ENCODE assay signal across 11 cellular contexts in genomic region chr2:27377618-27378095, GRCh38. TPM values are rescaled to one million over a fixed set of nuclear protein-coding genes. Genes with fewer than 3 reads are reported as not detected.
DNase-seq lines count a peak whose midpoint lies in the region; ATAC-seq and TF ChIP-seq lines count a peak whose summit lies in the region.
"Had no signal": no experiment of that assay in that cellular context is flagged by ENCODE, and none has a peak within 500 bp of the region (broad histone marks: within the 10 kb centered on the region; RNA-seq: fewer than 3 reads in every experiment).

No MANE protein-coding gene starts in this region.

- H3K27me3 ChIP-seq in BLaER1 treated with 17β-estradiol and CSF1 and Interleukin-3, amounts not matched to agents 10 nM and 100 nM, result no peaks in the 10 kb centered on the region
- no peaks in the 10 kb centered on the region for H3K27me3 ChIP-seq in CD8-positive, alpha-beta T cell (ENCODE audit: insufficient read depth, low read length)
- no peaks in the 10 kb centered on the region for H3K27me3 ChIP-seq in Karpas-422 (ENCODE audit: low read length)

- no peaks in the 10 kb centered on the region for H3K9me3 ChIP-seq in BLaER1 treated with 17β-estradiol and CSF1 and Interleukin-3, amounts not matched to agents 10 nM and 100 nM (replicated peaks in 1 of 11)
- no peaks in the 10 kb centered on the region for H3K9me3 ChIP-seq in CD8-positive, alpha-beta T cell (ENCODE audit: low read length)
- H3K9me3 ChIP-seq in Karpas-422 (ENCODE audit: low read length), result no peaks in the 10 kb centered on the region

- ATAC-seq in CD8-positive, alpha-beta T cell, result no peak
- ATAC-seq in HG03457 (IDR thresholded peaks at IDR 0.05; ENCODE audit: unreplicated experiment), result no peak
- no peak for ATAC-seq in activated naive CD8-positive, alpha-beta T cell treated with anti-CD3 and anti-CD28 coated beads, Interleukin-2, amount 50 U/mL, for 24 hours
- ATAC-seq: activated CD4-positive, alpha-beta T cell treated with anti-CD3 and anti-CD28 coated beads for 36 hours had no signal

- H3K36me3 Mint-ChIP-seq in CD8-positive, alpha-beta T cell, result peaks cover 79% of the 10 kb centered on the region
- H3K36me3 Mint-ChIP-seq in mesothelial cell of epicardium, result peaks cover 20% of the 10 kb centered on the region
- H3K36me3 Mint-ChIP-seq in activated naive CD8-positive, alpha-beta T cell treated with anti-CD3 and anti-CD28 coated beads, Interleukin-2, amount 50 U/mL, for 24 hours (ENCODE audit: low read depth), result peaks cover 62% of the 10 kb centered on the region

- peak overlapping the region in 6 of 11 experiments; percentile 9 to 94 (median 88); a peak in 8 of 22 replicates for H3K9ac ChIP-seq in BLaER1 treated with 17β-estradiol and CSF1 and Interleukin-3, amounts not matched to agents 10 nM and 100 nM
- H3K9ac ChIP-seq in Karpas-422 (ENCODE audit: low read length), result no peak overlapping the region

- peaks cover 8 to 49% (median 38%) of the 10 kb centered on the region in 11 experiments; a peak in 15 of 22 replicates for H4K20me1 ChIP-seq in BLaER1 treated with 17β-estradiol and CSF1 and Interleukin-3, amounts not matched to agents 10 nM and 100 nM
- no peaks in the 10 kb centered on the region for H4K20me1 ChIP-seq in Karpas-422 (ENCODE audit: insufficient read depth, low read depth, low read length)

- peaks cover 30 to 59% (median 38%) of the 10 kb centered on the region in 10 experiments for H3K4me1 ChIP-seq in BLaER1 treated with 17β-estradiol and CSF1 and Interleukin-3, amounts not matched to agents 10 nM and 100 nM
- H3K4me1 ChIP-seq in CD8-positive, alpha-beta T cell (ENCODE audit: insufficient read depth, low read length), result peaks cover 21% of the 10 kb centered on the region
- H3K4me1 ChIP-seq in Karpas-422 (ENCODE audit: low read length), result peaks cover 23% of the 10 kb centered on the region

- H3K36me3 ChIP-seq in BLaER1 treated with 17β-estradiol and CSF1 and Interleukin-3, amounts not matched to agents 10 nM and 100 nM, result peaks cover 74 to 88% (median 81%) of the 10 kb centered on the region in 11 experiments
- peaks cover 41% of the 10 kb centered on the region for H3K36me3 ChIP-seq in CD8-positive, alpha-beta T cell (ENCODE audit: insufficient read depth, low read length)
- H3K36me3 ChIP-seq in Karpas-422 (ENCODE audit: insufficient read depth, low read length), result peaks cover 28% of the 10 kb centered on the region

- no peaks in the 10 kb centered on the region for H3K9me3 Mint-ChIP-seq in CD8-positive, alpha-beta T cell
- H3K9me3 Mint-ChIP-seq in mesothelial cell of epicardium, result no peaks in the 10 kb centered on the region
- H3K9me3 Mint-ChIP-seq in activated naive CD8-positive, alpha-beta T cell treated with anti-CD3 and anti-CD28 coated beads, Interleukin-2, amount 50 U/mL, for 24 hours, result no peaks in the 10 kb centered on the region
- H3K9me3 Mint-ChIP-seq: activated T-helper 1 cell treated with anti-CD3 and anti-CD28 coated beads, Interleukin-12 subunit alpha, Interleukin-12 subunit beta, Interleukin-2, Interleukin-4 antibody, amounts not matched to agents 30 ng/mL and 10 ng/mL and 1 ng/mL, durations not matched to agents 14 hours and 24 hours and 36 hours had no signal

- no peaks in the 10 kb centered on the region for H3K27me3 Mint-ChIP-seq in CD8-positive, alpha-beta T cell (ENCODE audit: low read depth)
- no peaks in the 10 kb centered on the region for H3K27me3 Mint-ChIP-seq in mesothelial cell of epicardium (ENCODE audit: low read depth)
- no peaks in the 10 kb centered on the region for H3K27me3 Mint-ChIP-seq in activated naive CD8-positive, alpha-beta T cell treated with anti-CD3 and anti-CD28 coated beads, Interleukin-2, amount 50 U/mL, for 24 hours
- H3K27me3 Mint-ChIP-seq: activated CD4-positive, alpha-beta T cell treated with anti-CD3 and anti-CD28 coated beads for 36 hours had no signal

- peak overlapping the region; percentile 5 for H3K4me3 Mint-ChIP-seq in CD8-positive, alpha-beta T cell
- peak overlapping the region; percentile 5 for H3K4me3 Mint-ChIP-seq in mesothelial cell of epicardium
- H3K4me3 Mint-ChIP-seq in activated naive CD8-positive, alpha-beta T cell treated with anti-CD3 and anti-CD28 coated beads, Interleukin-2, amount 50 U/mL, for 24 hours, result no peak overlapping the region
- H3K4me3 Mint-ChIP-seq: activated T-helper 1 cell treated with anti-CD3 and anti-CD28 coated beads, Interleukin-12 subunit alpha, Interleukin-12 subunit beta, Interleukin-2, Interleukin-4 antibody, amounts not matched to agents 30 ng/mL and 10 ng/mL and 1 ng/mL, durations not matched to agents 14 hours and 24 hours and 36 hours had no signal

- H3K4me2 ChIP-seq in BLaER1 treated with 17β-estradiol and CSF1 and Interleukin-3, amounts not matched to agents 10 nM and 100 nM, result peak overlapping the region in 5 of 11 experiments; percentile 89 to 99 (median 92); a peak in 6 of 22 replicates
- no peak overlapping the region for H3K4me2 ChIP-seq in Karpas-422 (ENCODE audit: low read depth, low read length, poor library complexity, severe bottlenecking)

- H3K4me1 Mint-ChIP-seq in CD8-positive, alpha-beta T cell (ENCODE audit: low read depth), result peaks cover 32% of the 10 kb centered on the region
- peaks cover 28% of the 10 kb centered on the region for H3K4me1 Mint-ChIP-seq in mesothelial cell of epicardium
- peaks cover 42% of the 10 kb centered on the region for H3K4me1 Mint-ChIP-seq in activated naive CD8-positive, alpha-beta T cell treated with anti-CD3 and anti-CD28 coated beads, Interleukin-2, amount 50 U/mL, for 24 hours

- no peak overlapping the region for H2AFZ ChIP-seq in Karpas-422 (ENCODE audit: low read length)

- TF ChIP-seq CTCF in CD8-positive, alpha-beta T cell (IDR thresholded peaks at IDR 0.05), result no peak
- no peak for TF ChIP-seq CTCF in RWPE1 (conservative IDR thresholded peaks at IDR 0.05; ENCODE audit: low read depth)
- TF ChIP-seq CTCF in mesothelial cell of epicardium (IDR thresholded peaks at IDR 0.05; ENCODE audit: unreplicated experiment), result no peak

- peaks cover 9% of the 10 kb centered on the region for H3K79me2 ChIP-seq in Karpas-422 (ENCODE audit: low read length)

- DNase-seq in CD8-positive, alpha-beta T cell, result no peak
- no peak for DNase-seq in RWPE1 (ENCODE audit: low spot score)
- no peak for DNase-seq in mesothelial cell of epicardium (ENCODE audit: low spot score in 2 of 2, unreplicated experiment in 2 of 2)
- DNase-seq in Karpas-422, result no peak
- no peak for DNase-seq in activated naive CD8-positive, alpha-beta T cell treated with anti-CD3 and anti-CD28 coated beads, Interleukin-2, amount 50 U/mL, for 24 hours
- DNase-seq: hippocampal formation, NCI-H2081 had no signal

- intact Hi-C loops in CD8-positive, alpha-beta T cell (cut with DNase I, micrococcal nuclease), result loop anchor here in 1 of 2 experiments (10.0 kb wide), 1 partner anchor 207 kb away; the partner anchor contains the start of gene ZNF512

- H3K4me3 ChIP-seq in BLaER1 treated with 17β-estradiol and CSF1 and Interleukin-3, amounts not matched to agents 10 nM and 100 nM, result no peak overlapping the region
- no peak overlapping the region for H3K4me3 ChIP-seq in CD8-positive, alpha-beta T cell (ENCODE audit: low read depth, low read length)
- H3K4me3 ChIP-seq in Karpas-422 (ENCODE audit: low read length), result no peak overlapping the region

- POLR2A ChIA-PET in CD8-positive, alpha-beta T cell (lab: Charles Lee), result interaction anchor here (0.6 to 1.6 kb wide), 2 partner anchors 21 to 210 kb away, joined by 3 to 4 read pairs; partner anchors contain the start of gene GTF3C2
- POLR2A ChIA-PET in RWPE1 (lab: Yijun Ruan, JAX; ENCODE audit: low non-redundant PET), result no interaction called here

- no peak overlapping the region for H3K27ac Mint-ChIP-seq in CD8-positive, alpha-beta T cell
- H3K27ac Mint-ChIP-seq in mesothelial cell of epicardium, result peak overlapping the region; percentile 36
- no peak overlapping the region for H3K27ac Mint-ChIP-seq in activated naive CD8-positive, alpha-beta T cell treated with anti-CD3 and anti-CD28 coated beads, Interleukin-2, amount 50 U/mL, for 24 hours
- H3K27ac Mint-ChIP-seq: activated CD4-positive, alpha-beta T cell treated with anti-CD3 and anti-CD28 coated beads for 36 hours; activated T-helper 1 cell treated with anti-CD3 and anti-CD28 coated beads, Interleukin-12 subunit alpha, Interleukin-12 subunit beta, Interleukin-2, Interleukin-4 antibody, amounts not matched to agents 30 ng/mL and 10 ng/mL and 1 ng/mL, durations not matched to agents 14 hours and 24 hours and 36 hours had no signal

- no peaks in the 10 kb centered on the region for H3K9me2 ChIP-seq in Karpas-422 (replicated peaks; ENCODE audit: insufficient read depth, low read length)

- H3K27ac ChIP-seq in BLaER1 treated with 17β-estradiol and CSF1 and Interleukin-3, amounts not matched to agents 10 nM and 100 nM, result peak overlapping the region in 1 of 11 experiments; percentile 34; a peak in 1 of 22 replicates
- no peak overlapping the region for H3K27ac ChIP-seq in CD8-positive, alpha-beta T cell (ENCODE audit: low read depth, low read length)
- H3K27ac ChIP-seq in RWPE1 (peak overlapping the region; percentile 54), Karpas-422 (ENCODE audit: low read length) (no peak overlapping the region)

- CTCF ChIA-PET in CD8-positive, alpha-beta T cell (lab: Charles Lee), result no interaction called here
- CTCF ChIA-PET in RWPE1 (lab: Yijun Ruan, JAX), result interaction anchor here (0.9 kb wide), 1 partner anchor 13 kb away, joined by 3 read pairs; no protein-coding TSS in a partner anchor

RNA-seq across cellular contexts. Expression of gene ZNF513, which starts 2.9 kb away (rescaled TPM):
- total RNA-seq in CD8-positive, alpha-beta T cell, result 10 to 100 TPM; 19.0 to 21.6 TPM
- total RNA-seq in mesothelial cell of epicardium, result 25.0 to 25.7 TPM (median 25.1 TPM) in 3 replicates
- 7.0 and 12.6 TPM in 2 replicates for total RNA-seq in Karpas-422 (2014; rRNA removed; shearing (Covaris generic); ENCODE audit: low replicate concordance)

RNA-seq across cellular contexts. Expression of gene SNX17, which starts 7.2 kb away (rescaled TPM):
- 10 to 100 TPM; 64.8 to 66.5 TPM for total RNA-seq in CD8-positive, alpha-beta T cell
- total RNA-seq in mesothelial cell of epicardium, result 83.0 to 88.4 TPM (median 88.2 TPM) in 3 replicates
- total RNA-seq in Karpas-422 (2014; rRNA removed; shearing (Covaris generic); ENCODE audit: low replicate concordance), result 77.4 and 116 TPM in 2 replicates

RNA-seq across cellular contexts. Expression of gene EIF2B4, which starts 7.5 kb away (rescaled TPM):
- total RNA-seq in CD8-positive, alpha-beta T cell, result 10 to 100 TPM; 39.7 to 39.9 TPM
- total RNA-seq in mesothelial cell of epicardium, result 42.2 to 49.0 TPM (median 47.1 TPM) in 3 replicates
- 30.6 and 35.3 TPM in 2 replicates for total RNA-seq in Karpas-422 (2014; rRNA removed; shearing (Covaris generic); ENCODE audit: low replicate concordance)

RNA-seq across cellular contexts. Expression of gene GTF3C2, which starts 21.1 kb away (rescaled TPM):
- 10 to 100 TPM; 52.2 to 56.2 TPM for total RNA-seq in CD8-positive, alpha-beta T cell
- total RNA-seq in mesothelial cell of epicardium, result 87.5 to 90.1 TPM (median 89.3 TPM) in 3 replicates
- 44.2 and 79.0 TPM in 2 replicates for total RNA-seq in Karpas-422 (2014; rRNA removed; shearing (Covaris generic); ENCODE audit: low replicate concordance)

RNA-seq across cellular contexts. Expression of gene PPM1G, which starts 31.7 kb away (rescaled TPM):
- total RNA-seq in CD8-positive, alpha-beta T cell, result 10 to 100 TPM; 36.4 to 38.5 TPM
- total RNA-seq in mesothelial cell of epicardium, result 60.0 to 63.7 TPM (median 62.4 TPM) in 3 replicates
- 66.9 and 79.6 TPM in 2 replicates for total RNA-seq in Karpas-422 (2014; rRNA removed; shearing (Covaris generic); ENCODE audit: low replicate concordance)
